ENCODE assay signal across 8 cellular contexts in genomic region chr19:14529254-14530004, GRCh38. TPM values are rescaled to one million over a fixed set of nuclear protein-coding genes. Genes with fewer than 3 reads are reported as not detected.
DNase-seq lines count a peak whose midpoint lies in the region; ATAC-seq and TF ChIP-seq lines count a peak whose summit lies in the region.

A gene with protein sequence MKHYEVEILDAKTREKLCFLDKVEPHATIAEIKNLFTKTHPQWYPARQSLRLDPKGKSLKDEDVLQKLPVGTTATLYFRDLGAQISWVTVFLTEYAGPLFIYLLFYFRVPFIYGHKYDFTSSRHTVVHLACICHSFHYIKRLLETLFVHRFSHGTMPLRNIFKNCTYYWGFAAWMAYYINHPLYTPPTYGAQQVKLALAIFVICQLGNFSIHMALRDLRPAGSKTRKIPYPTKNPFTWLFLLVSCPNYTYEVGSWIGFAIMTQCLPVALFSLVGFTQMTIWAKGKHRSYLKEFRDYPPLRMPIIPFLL (plus strand): TSS chr19:14529594. CDS start chr19:14529697, 103 bp downstream.

- intact Hi-C loops in activated T-helper 2 cell treated with anti-CD3 and anti-CD28 coated beads, Interferon-gamma antibody, Interleukin-2, Interleukin-4, amounts not matched to agents 10 μg/mL and 5 μg/mL and 100 μg/mL, durations not matched to agents 14 hours and 24 hours and 36 hours (cut with micrococcal nuclease), result loop anchor here (1.0 kb wide), 1 partner anchor 11 kb away; the partner anchor contains the start of gene DNAJB1

- H3K27me3 Mint-ChIP-seq in activated T-helper 2 cell treated with anti-CD3 and anti-CD28 coated beads, Interferon-gamma antibody, Interleukin-2, Interleukin-4, amounts not matched to agents 10 μg/mL and 5 μg/mL and 100 μg/mL, durations not matched to agents 14 hours and 24 hours and 36 hours (ENCODE audit: low read depth), result no peaks in the 10 kb centered on the region
- H3K27me3 Mint-ChIP-seq in naive thymus-derived CD8-positive, alpha-beta T cell, result peaks cover 0 to 2% (median 0%) of the 10 kb centered on the region in 5 donors

- peak; percentile 89 for ATAC-seq in RWPE2 (ENCODE audit: low read depth)
- ATAC-seq in naive thymus-derived CD8-positive, alpha-beta T cell, result peak; percentile 90 to 91

- H3K79me2 ChIP-seq in fibroblast of lung (ENCODE audit: control insufficient read depth, insufficient read depth, low read length), result peaks cover 20% of the 10 kb centered on the region

- TF ChIP-seq CTCF in RWPE2 (IDR thresholded peaks at IDR 0.05; ENCODE audit: poor library complexity, severe bottlenecking) (no peak), fibroblast of lung (conservative IDR thresholded peaks at IDR 0.05 in 1 of 2, IDR thresholded peaks at IDR 0.05 in 1 of 2; ENCODE audit: low read depth in 1 of 2, low read length in 2 of 2) (no peak)

- H3K4me3 ChIP-seq in RWPE2 (ENCODE audit: severe bottlenecking) (peak within 1 kb of the TSS; percentile 60), fibroblast of lung (replicated peaks in 1 of 4; ENCODE audit: control extremely low read depth in 1 of 4, insufficient read depth in 1 of 4, low read depth in 3 of 4, low read length in 4 of 4) (peak within 1 kb of the TSS; percentile 78 to 92 (median 88))

- peaks cover 10% of the 10 kb centered on the region for H3K36me3 ChIP-seq in RWPE2 (ENCODE audit: low read depth)
- H3K36me3 ChIP-seq in fibroblast of lung (ENCODE audit: control insufficient read depth, insufficient read depth, low read length), result no peaks in the 10 kb centered on the region

- H3K9ac ChIP-seq in fibroblast of lung (ENCODE audit: insufficient read depth, low read length), result peak within 1 kb of the TSS; percentile 74

- H3K4me2 ChIP-seq in fibroblast of lung (ENCODE audit: extremely low read depth, insufficient read depth, low read length), result peak within 1 kb of the TSS; percentile 80

- H3K27ac ChIP-seq in RWPE2 (ENCODE audit: poor library complexity, severe bottlenecking) (peak within 1 kb of the TSS; percentile 98), fibroblast of lung (ENCODE audit: insufficient read depth, low read length) (peak within 1 kb of the TSS; percentile 86)

- H3K9me3 Mint-ChIP-seq in activated T-helper 2 cell treated with anti-CD3 and anti-CD28 coated beads, Interferon-gamma antibody, Interleukin-2, Interleukin-4, amounts not matched to agents 10 μg/mL and 5 μg/mL and 100 μg/mL, durations not matched to agents 14 hours and 24 hours and 36 hours, result no peaks in the 10 kb centered on the region
- H3K9me3 Mint-ChIP-seq in naive thymus-derived CD8-positive, alpha-beta T cell, result no peaks in the 10 kb centered on the region

- H3K9me3 ChIP-seq in RWPE2 (ENCODE audit: severe bottlenecking) (no peaks in the 10 kb centered on the region), fibroblast of lung (ENCODE audit: control insufficient read depth, insufficient read depth, low read depth, low read length) (no peaks in the 10 kb centered on the region)

- H3K27me3 ChIP-seq in RWPE2 (ENCODE audit: insufficient read depth, poor library complexity, severe bottlenecking) (no peaks in the 10 kb centered on the region), fibroblast of lung (ENCODE audit: control insufficient read depth, insufficient read depth, low read length) (no peaks in the 10 kb centered on the region)

- DNase-seq in EH (ENCODE audit: low read depth) (peak; percentile 100), H4 (ENCODE audit: low spot score) (peak; percentile 100), LoVo (ENCODE audit: low spot score) (peak; percentile 99), RWPE2 (ENCODE audit: low spot score) (peak; percentile 99), fibroblast of lung (ENCODE audit: low read depth in 2 of 2) (peak; percentile 99 to 100)
- DNase-seq in activated T-helper 2 cell treated with anti-CD3 and anti-CD28 coated beads, Interferon-gamma antibody, Interleukin-2, Interleukin-4, amounts not matched to agents 10 μg/mL and 5 μg/mL and 100 μg/mL, durations not matched to agents 14 hours and 24 hours and 36 hours (ENCODE audit: low spot score), result peak; percentile 100
- peak; percentile 98 to 100 (median 100) for DNase-seq in naive thymus-derived CD8-positive, alpha-beta T cell
- DNase-seq in stimulated activated naive CD4-positive, alpha-beta T cell (lab: John Stamatoyannopoulos, UW), result peak; percentile 99 to 100 (median 100)

- peak within 1 kb of the TSS; percentile 97 for H3K27ac Mint-ChIP-seq in activated T-helper 2 cell treated with anti-CD3 and anti-CD28 coated beads, Interferon-gamma antibody, Interleukin-2, Interleukin-4, amounts not matched to agents 10 μg/mL and 5 μg/mL and 100 μg/mL, durations not matched to agents 14 hours and 24 hours and 36 hours
- peak within 1 kb of the TSS; percentile 95 to 100 (median 100) for H3K27ac Mint-ChIP-seq in naive thymus-derived CD8-positive, alpha-beta T cell

- no peaks in the 10 kb centered on the region for H4K20me1 ChIP-seq in fibroblast of lung (ENCODE audit: control insufficient read depth, extremely low read depth, insufficient read depth, low read length)

- H3K4me3 Mint-ChIP-seq in activated T-helper 2 cell treated with anti-CD3 and anti-CD28 coated beads, Interferon-gamma antibody, Interleukin-2, Interleukin-4, amounts not matched to agents 10 μg/mL and 5 μg/mL and 100 μg/mL, durations not matched to agents 14 hours and 24 hours and 36 hours (ENCODE audit: low read depth), result peak within 1 kb of the TSS; percentile 95
- peak within 1 kb of the TSS; percentile 91 to 99 (median 96) for H3K4me3 Mint-ChIP-seq in naive thymus-derived CD8-positive, alpha-beta T cell

- POLR2A ChIA-PET in naive thymus-derived CD8-positive, alpha-beta T cell (lab: Charles Lee), result interaction anchor here (0.5 to 11.9 kb wide), 9 partner anchors 10 to 1568 kb away, joined by 3 to 207 read pairs (median 6); partner anchors contain the start of genes DNAJB1, GIPC1 and NDUFB7

- peaks cover 4% of the 10 kb centered on the region for H3K36me3 Mint-ChIP-seq in activated T-helper 2 cell treated with anti-CD3 and anti-CD28 coated beads, Interferon-gamma antibody, Interleukin-2, Interleukin-4, amounts not matched to agents 10 μg/mL and 5 μg/mL and 100 μg/mL, durations not matched to agents 14 hours and 24 hours and 36 hours (ENCODE audit: low read depth)
- peaks cover 0 to 23% (median 0%) of the 10 kb centered on the region in 3 donors for H3K36me3 Mint-ChIP-seq in naive thymus-derived CD8-positive, alpha-beta T cell

- peaks cover 17% of the 10 kb centered on the region for H3K4me1 Mint-ChIP-seq in activated T-helper 2 cell treated with anti-CD3 and anti-CD28 coated beads, Interferon-gamma antibody, Interleukin-2, Interleukin-4, amounts not matched to agents 10 μg/mL and 5 μg/mL and 100 μg/mL, durations not matched to agents 14 hours and 24 hours and 36 hours (ENCODE audit: low read depth)
- peaks cover 12 to 67% (median 40%) of the 10 kb centered on the region in 4 donors for H3K4me1 Mint-ChIP-seq in naive thymus-derived CD8-positive, alpha-beta T cell

- H3K4me1 ChIP-seq in RWPE2 (ENCODE audit: insufficient read depth, poor library complexity, severe bottlenecking), result peaks cover 33% of the 10 kb centered on the region
- H3K4me1 ChIP-seq in fibroblast of lung (ENCODE audit: control insufficient read depth, extremely low read depth, insufficient read depth, low read length), result peaks cover 7% of the 10 kb centered on the region

- peak within 1 kb of the TSS; percentile 93 for H2AFZ ChIP-seq in fibroblast of lung (ENCODE audit: low read length)

RNA-seq across cellular contexts. Expression of the gene that starts here (rescaled TPM):
- total RNA-seq in H4 (2014; rRNA removed; shearing (Covaris generic)), result 80.7 and 124 TPM in 2 replicates
- 128 and 134 TPM in 2 replicates for total RNA-seq in activated T-helper 2 cell treated with anti-CD3 and anti-CD28 coated beads, Interferon-gamma antibody, Interleukin-2, Interleukin-4, amounts not matched to agents 10 μg/mL and 5 μg/mL and 100 μg/mL, durations not matched to agents 14 hours and 24 hours and 36 hours
- 20.5 and 34.0 TPM in 2 replicates for total RNA-seq in fibroblast of lung
- polyA plus RNA-seq in fibroblast of lung, result 73.4 and 109 TPM in 2 replicates
- 103 and 161 TPM in 2 replicates for polyA plus RNA-seq in fibroblast of lung (2012)
- 344 and 409 TPM in 2 replicates for polyA minus RNA-seq in fibroblast of lung (ENCODE audit: low replicate concordance)
- total RNA-seq in naive thymus-derived CD8-positive, alpha-beta T cell, result 100 to 1,000 TPM; 179 to 182 TPM
- polyA plus RNA-seq in naive thymus-derived CD8-positive, alpha-beta T cell, result 100 to 1,000 TPM; 193 to 300 (median 261) TPM

Comparison
In these comparisons a context has a peak if more than half of its experiments do, and no peak if none do; other contexts are left out.
1. Peak in every context shown above with its lines: DNase-seq, ATAC-seq, H3K4me3 ChIP-seq and H3K27ac ChIP-seq.